1 cellular context compared by ENCODE assay signal in genomic region chr19:1933942-1934341, GRCh38.
TF ChIP-seq lines count a peak whose summit lies in the region.

No MANE protein-coding gene starts in this region.

TF ChIP-seq in H1, 55 proteins besides CTCF, POLR2A, EP300 and RAD21:
- TF ChIP-seq USF2 (IDR thresholded peaks at IDR 0.05; ENCODE audit: low read length): no peak
- no peak for TF ChIP-seq TCF12 (IDR thresholded peaks at IDR 0.05; ENCODE audit: low read depth, low read length)
- no peak for TF ChIP-seq NRF1 (IDR thresholded peaks at IDR 0.05; ENCODE audit: low read depth, low read length)
- no peak for TF ChIP-seq GTF2F1 (IDR thresholded peaks at IDR 0.05; ENCODE audit: borderline replicate concordance, low read depth, low read length)
- no peak for TF ChIP-seq KDM1A (IDR thresholded peaks at IDR 0.05; ENCODE audit: borderline replicate concordance, low read length)
- TF ChIP-seq ATF3 (IDR thresholded peaks at IDR 0.05; ENCODE audit: insufficient read depth, low read depth, low read length): no peak
- no peak for TF ChIP-seq EGR1 (IDR thresholded peaks at IDR 0.05; ENCODE audit: borderline replicate concordance, low read depth, low read length)
- TF ChIP-seq MAFK (IDR thresholded peaks at IDR 0.05; ENCODE audit: low read depth, low read length): no peak
- no peak for TF ChIP-seq TAF1 (IDR thresholded peaks at IDR 0.05; ENCODE audit: low read depth, low read length)
- no peak for TF ChIP-seq SUZ12 (IDR thresholded peaks at IDR 0.05; ENCODE audit: low read length)
- no peak for TF ChIP-seq SP2 (IDR thresholded peaks at IDR 0.05; ENCODE audit: low read length)
- no peak for TF ChIP-seq SAP30 (IDR thresholded peaks at IDR 0.05; ENCODE audit: insufficient read depth, insufficient replicate concordance, low read length)
- TF ChIP-seq SP4 (IDR thresholded peaks at IDR 0.05; ENCODE audit: low read length): no peak
- no peak for TF ChIP-seq ASH2L (IDR thresholded peaks at IDR 0.05; ENCODE audit: low read length)
- TF ChIP-seq NANOG (IDR thresholded peaks at IDR 0.05; ENCODE audit: insufficient read depth, low read depth, low read length, poor library complexity, severe bottlenecking): no peak
